Comparison of ENCODE assay signal across 1 cellular context in the genomic region with DNA sequence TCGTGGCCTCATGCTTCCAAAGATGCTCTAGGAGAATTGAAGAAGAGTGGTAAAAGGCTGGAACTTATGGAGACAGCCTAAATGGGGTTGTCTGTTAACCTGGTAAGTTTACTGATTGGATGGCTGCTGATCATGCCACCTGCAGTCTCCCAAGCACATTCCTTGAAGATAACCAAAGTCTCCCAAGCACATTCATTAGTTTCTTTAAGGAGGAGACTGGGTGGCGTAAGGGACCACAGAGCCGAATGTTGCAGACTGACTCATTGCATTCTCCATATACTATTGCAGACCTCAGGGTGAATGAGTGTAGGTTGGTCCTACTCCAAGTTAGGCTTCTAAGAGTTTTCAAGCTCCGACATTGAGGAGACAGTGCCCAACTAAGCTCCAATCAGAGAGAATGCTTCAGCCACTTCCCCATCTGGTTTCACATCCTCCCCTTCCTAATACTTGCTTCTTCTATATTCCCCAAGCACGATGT.
TF ChIP-seq lines count a peak whose summit lies in the region.

A gene (minus strand): TSS at position 51 of the 478 bp plus-strand sequence. CDS start 39 bp downstream, at position 12.

TF ChIP-seq in HepG2, 621 proteins besides CTCF, POLR2A, EP300 and RAD21:
- no peak for TF ChIP-seq ZNF24 (IDR thresholded peaks at IDR 0.05)
TF ChIP-seq in HepG2: peak in this region for 0.
